12 cellular contexts compared by ENCODE assay signal in genomic region chr2:238389985-238390682, GRCh38. TPM values are rescaled to one million over a fixed set of nuclear protein-coding genes. Genes with fewer than 3 reads are reported as not detected.
A peak's percentile ranks its signal among the peaks of the same experiment; 100 is the strongest.
DNase-seq lines count a peak whose midpoint lies in the region; ATAC-seq and TF ChIP-seq lines count a peak whose summit lies in the region.
"Had no signal": no experiment of that assay in that cellular context is flagged by ENCODE, and none has a peak within 500 bp of the region (broad histone marks: within the 10 kb centered on the region; RNA-seq: fewer than 3 reads in every experiment).

No MANE protein-coding gene starts in this region.

- no peaks in the 10 kb centered on the region for H3K27me3 ChIP-seq in A673 (replicated peaks; ENCODE audit: insufficient read depth, low read depth, low read length, poor library complexity)
- H3K27me3 ChIP-seq: testis had no signal

- intact Hi-C loops in left colon (cut with DNase I, micrococcal nuclease) (no loop called here), A673 (cut with micrococcal nuclease; ENCODE audit: unreplicated experiment) (no loop called here)

- no peaks in the 10 kb centered on the region for H3K4me1 Mint-ChIP-seq in activated T-helper 17 cell treated with anti-CD3 and anti-CD28 coated beads, Interleukin-2, amount 50 U/mL, for 72 hours

- BruUV-seq in A673 (replicated peaks; lab: Mats Ljungman, UMichigan), result no TSS peak

- H3K4me1 ChIP-seq in A673 (ENCODE audit: insufficient read depth, low read length, poor library complexity, severe bottlenecking), result peaks cover 4% of the 10 kb centered on the region
- H3K4me1 ChIP-seq: testis had no signal

- no peak overlapping the region for H3K4me3 Mint-ChIP-seq in activated T-helper 17 cell treated with anti-CD3 and anti-CD28 coated beads, Interleukin-2, amount 50 U/mL, for 72 hours

- no peak overlapping the region for H3K4me3 ChIP-seq in A673 (ENCODE audit: low read depth, low read length, poor library complexity, severe bottlenecking)
- H3K4me3 ChIP-seq: testis had no signal

- no peaks in the 10 kb centered on the region for H3K9me3 Mint-ChIP-seq in activated T-helper 17 cell treated with anti-CD3 and anti-CD28 coated beads, Interleukin-2, amount 50 U/mL, for 72 hours

- H3K36me3 Mint-ChIP-seq in activated T-helper 17 cell treated with anti-CD3 and anti-CD28 coated beads, Interleukin-2, amount 50 U/mL, for 72 hours (ENCODE audit: low read depth), result no peaks in the 10 kb centered on the region

- no peak for ATAC-seq in activated T-helper 17 cell treated with anti-CD3 and anti-CD28 coated beads, Interleukin-2, amount 50 U/mL, for 72 hours (replicated peaks)
- ATAC-seq in left colon (peak; percentile 73), HG03442 (IDR thresholded peaks at IDR 0.05; ENCODE audit: unreplicated experiment) (no peak), GM18909 (IDR thresholded peaks at IDR 0.05; ENCODE audit: poor library complexity, unreplicated experiment) (no peak)

- no peaks in the 10 kb centered on the region for H3K36me3 ChIP-seq in A673 (ENCODE audit: insufficient read depth, low read length, poor library complexity, severe bottlenecking)

- no peaks in the 10 kb centered on the region for H3K9me3 ChIP-seq in A673 (ENCODE audit: low read depth, low read length, poor library complexity, severe bottlenecking)
- H3K9me3 ChIP-seq: testis had no signal

- CTCF ChIA-PET in A673 (lab: Charles Lee), result no interaction called here

- H3K27ac ChIP-seq in A673 (ENCODE audit: low read depth, low read length, poor library complexity, severe bottlenecking), result no peak overlapping the region
- H3K27ac ChIP-seq: testis had no signal

- POLR2A ChIA-PET in A673 (lab: Charles Lee; ENCODE audit: low non-redundant PET), result no interaction called here

- peak overlapping the region; percentile 82 for H3K27ac Mint-ChIP-seq in activated T-helper 17 cell treated with anti-CD3 and anti-CD28 coated beads, Interleukin-2, amount 50 U/mL, for 72 hours

- no peaks in the 10 kb centered on the region for H3K27me3 Mint-ChIP-seq in activated T-helper 17 cell treated with anti-CD3 and anti-CD28 coated beads, Interleukin-2, amount 50 U/mL, for 72 hours

- TF ChIP-seq CTCF in A673 (conservative IDR thresholded peaks at IDR 0.05; ENCODE audit: low read depth, low read length), result no peak

- DNase-seq in A172 (ENCODE audit: low spot score) (peak; percentile 41), NCI-H1436 (lab: John Stamatoyannopoulos, UW) (peak; percentile 65), left colon (no peak), NCI-H1694 treated with DMSO at 0.1 percent for 48 hours (lab: John Stamatoyannopoulos, UW) (no peak), A673 (ENCODE audit: low spot score) (no peak)
- DNase-seq: activated gamma-delta T cell treated with Interleukin-2 at 50 U/mL for 16 hours, NCI-H2227 treated with DMSO at 0.1 percent for 48 hours, T1000, testis had no signal

RNA-seq across cellular contexts. Expression of gene ASB1, which starts 36.6 kb away (rescaled TPM):
- 43.2 and 46.8 TPM in 2 replicates for total RNA-seq in A172 (2014; rRNA removed; shearing (Covaris generic))
- total RNA-seq in activated T-helper 17 cell treated with anti-CD3 and anti-CD28 coated beads, Interleukin-2, amount 50 U/mL, for 72 hours, result 10 to 100 TPM; 34.0 to 35.3 TPM
- 10 to 100 TPM; 20.1 to 22.1 TPM for total RNA-seq in left colon
- total RNA-seq in A673 (2021), result 36.9 and 43.7 TPM in 2 replicates

Comparison
In these comparisons a context has a peak if more than half of its experiments do, and no peak if none do; other contexts are left out.
1. DNase-seq: peak in A172 (single experiment) and NCI-H1436 (single experiment); none in left colon (0 of 2), NCI-H1694 treated with DMSO at 0.1 percent for 48 hours (single experiment) and A673 (single experiment).